In genomic region chr3:53493997-53494791, GRCh38 we compare ENCODE assay signal across 8 cellular contexts. TPM values are rescaled to one million over a fixed set of nuclear protein-coding genes. Genes with fewer than 3 reads are reported as not detected.
A peak's percentile ranks its signal among the peaks of the same experiment; 100 is the strongest.
DNase-seq lines count a peak whose midpoint lies in the region; ATAC-seq and TF ChIP-seq lines count a peak whose summit lies in the region.

TSS of gene CACNA1D (plus strand) at chr3:53494611. CDS start at chr3:53495167, 556 bp downstream.

- no peaks in the 10 kb centered on the region for H3K36me3 Mint-ChIP-seq in activated CD4-positive, alpha-beta memory T cell treated with anti-CD3 and anti-CD28 coated beads for 36 hours
- H3K36me3 Mint-ChIP-seq in activated CD4-positive, alpha-beta memory T cell treated with anti-CD3 and anti-CD28 coated beads, Interleukin-2, amount 10 ng/mL, durations not matched to agents 7 days and 5 days (ENCODE audit: low read depth): no peaks in the 10 kb centered on the region

- no peak within 1 kb of the TSS for H3K27ac Mint-ChIP-seq in activated CD4-positive, alpha-beta memory T cell treated with anti-CD3 and anti-CD28 coated beads for 36 hours
- no peak within 1 kb of the TSS for H3K27ac Mint-ChIP-seq in activated CD4-positive, alpha-beta memory T cell treated with anti-CD3 and anti-CD28 coated beads, Interleukin-2, amount 10 ng/mL, durations not matched to agents 7 days and 5 days

- peak within 1 kb of the TSS; percentile 21 for H3K4me3 ChIP-seq in OCI-LY1 (ENCODE audit: low read depth, low read length, poor library complexity, severe bottlenecking)
- peak within 1 kb of the TSS; percentile 35 for H3K4me3 ChIP-seq in effector memory CD4-positive, alpha-beta T cell (ENCODE audit: insufficient read depth, low read depth, low read length, poor library complexity, severe bottlenecking)
- H3K4me3 ChIP-seq in upper lobe of right lung: peak within 1 kb of the TSS; percentile 61

- peak; percentile 85 for ATAC-seq in upper lobe of right lung

- H3K4me3 Mint-ChIP-seq in activated CD4-positive, alpha-beta memory T cell treated with anti-CD3 and anti-CD28 coated beads for 36 hours: no peak within 1 kb of the TSS
- H3K4me3 Mint-ChIP-seq in activated CD4-positive, alpha-beta memory T cell treated with anti-CD3 and anti-CD28 coated beads, Interleukin-2, amount 10 ng/mL, durations not matched to agents 7 days and 5 days: no peak within 1 kb of the TSS

- no peaks in the 10 kb centered on the region for H3K79me2 ChIP-seq in OCI-LY1 (ENCODE audit: insufficient read depth, low read length)

- H3F3A ChIP-seq in OCI-LY1 (ENCODE audit: insufficient read depth, low read length): no peaks in the 10 kb centered on the region

- H3K4me2 ChIP-seq in OCI-LY1 (ENCODE audit: low read length): peak within 1 kb of the TSS; percentile 41; the same call in 1 of the 2 replicates

- TF ChIP-seq CTCF in OCI-LY1 (IDR thresholded peaks at IDR 0.05; ENCODE audit: low read length) (no peak), upper lobe of right lung (IDR thresholded peaks at IDR 0.05) (no peak)

- H2AFZ ChIP-seq in OCI-LY1 (ENCODE audit: low read length): no peak within 1 kb of the TSS

- H3K27me3 ChIP-seq in OCI-LY1 (ENCODE audit: insufficient read depth, low read length) (no peaks in the 10 kb centered on the region; the same call in 1 of the 2 replicates), upper lobe of right lung (peaks cover 35% of the 10 kb centered on the region)
- peaks cover 18% of the 10 kb centered on the region for H3K27me3 ChIP-seq in effector memory CD4-positive, alpha-beta T cell (replicated peaks; ENCODE audit: control insufficient read depth, insufficient read depth, low read length, poor library complexity, severe bottlenecking)

- CTCF ChIA-PET in activated CD4-positive, alpha-beta memory T cell treated with anti-CD3 and anti-CD28 coated beads for 36 hours (lab: Charles Lee): no interaction called here
- CTCF ChIA-PET in activated CD4-positive, alpha-beta memory T cell treated with anti-CD3 and anti-CD28 coated beads, Interleukin-2, amount 10 ng/mL, durations not matched to agents 7 days and 5 days (lab: Charles Lee): no interaction called here

- intact Hi-C loops in activated CD4-positive, alpha-beta memory T cell treated with anti-CD3 and anti-CD28 coated beads for 36 hours (cut with micrococcal nuclease): no loop called here
- intact Hi-C loops in upper lobe of right lung (cut with DNase I): no loop called here

- peaks cover 44% of the 10 kb centered on the region for H3K27me3 Mint-ChIP-seq in activated CD4-positive, alpha-beta memory T cell treated with anti-CD3 and anti-CD28 coated beads for 36 hours
- H3K27me3 Mint-ChIP-seq in activated CD4-positive, alpha-beta memory T cell treated with anti-CD3 and anti-CD28 coated beads, Interleukin-2, amount 10 ng/mL, durations not matched to agents 7 days and 5 days: peaks cover 64% of the 10 kb centered on the region

- H3K9ac ChIP-seq in OCI-LY1 (ENCODE audit: low read length): no peak within 1 kb of the TSS

- no peaks in the 10 kb centered on the region for H3K9me3 Mint-ChIP-seq in activated CD4-positive, alpha-beta memory T cell treated with anti-CD3 and anti-CD28 coated beads for 36 hours
- H3K9me3 Mint-ChIP-seq in activated CD4-positive, alpha-beta memory T cell treated with anti-CD3 and anti-CD28 coated beads, Interleukin-2, amount 10 ng/mL, durations not matched to agents 7 days and 5 days: no peaks in the 10 kb centered on the region

- no peaks in the 10 kb centered on the region for H4K20me1 ChIP-seq in OCI-LY1 (ENCODE audit: insufficient read depth, low read length)

- H3K36me3 ChIP-seq in OCI-LY1 (ENCODE audit: insufficient read depth, low read length) (no peaks in the 10 kb centered on the region), upper lobe of right lung (no peaks in the 10 kb centered on the region)
- no peaks in the 10 kb centered on the region for H3K36me3 ChIP-seq in effector memory CD4-positive, alpha-beta T cell (ENCODE audit: control insufficient read depth, insufficient read depth, low read length)

- peaks cover 13% of the 10 kb centered on the region for H3K4me1 Mint-ChIP-seq in activated CD4-positive, alpha-beta memory T cell treated with anti-CD3 and anti-CD28 coated beads for 36 hours (ENCODE audit: low read depth)
- peaks cover 10% of the 10 kb centered on the region for H3K4me1 Mint-ChIP-seq in activated CD4-positive, alpha-beta memory T cell treated with anti-CD3 and anti-CD28 coated beads, Interleukin-2, amount 10 ng/mL, durations not matched to agents 7 days and 5 days

- DNase-seq in activated CD4-positive, alpha-beta memory T cell treated with anti-CD3 and anti-CD28 coated beads for 36 hours: peak; percentile 18
- DNase-seq in activated CD4-positive, alpha-beta memory T cell treated with anti-CD3 and anti-CD28 coated beads, Interleukin-2, amount 10 ng/mL, durations not matched to agents 7 days and 5 days: no peak
- DNase-seq in effector memory CD4-positive, alpha-beta T cell: no peak
- DNase-seq in mucosa of gallbladder (ENCODE audit: low spot score) (peak; percentile 71), upper lobe of right lung (peak; percentile 85), OCI-M2 (lab: John Stamatoyannopoulos, UW; ENCODE audit: unreplicated experiment) (no peak), midbrain (lab: John Stamatoyannopoulos, UW) (no peak)

- H3K4me1 ChIP-seq in OCI-LY1 (ENCODE audit: insufficient read depth, low read length, severe bottlenecking) (peaks cover 4% of the 10 kb centered on the region), upper lobe of right lung (no peaks in the 10 kb centered on the region)
- peaks cover 13% of the 10 kb centered on the region for H3K4me1 ChIP-seq in effector memory CD4-positive, alpha-beta T cell (ENCODE audit: control insufficient read depth, insufficient read depth, low read length, poor library complexity, severe bottlenecking)

- POLR2A ChIA-PET in activated CD4-positive, alpha-beta memory T cell treated with anti-CD3 and anti-CD28 coated beads for 36 hours (lab: Charles Lee): no interaction called here
- POLR2A ChIA-PET in activated CD4-positive, alpha-beta memory T cell treated with anti-CD3 and anti-CD28 coated beads, Interleukin-2, amount 10 ng/mL, durations not matched to agents 7 days and 5 days (lab: Charles Lee): no interaction called here

- no peaks in the 10 kb centered on the region for H3K9me2 ChIP-seq in OCI-LY1 (ENCODE audit: low read depth, low read length)

- H3K9me3 ChIP-seq in OCI-LY1 (ENCODE audit: low read length) (no peaks in the 10 kb centered on the region), upper lobe of right lung (no peaks in the 10 kb centered on the region)
- no peaks in the 10 kb centered on the region for H3K9me3 ChIP-seq in effector memory CD4-positive, alpha-beta T cell (ENCODE audit: control insufficient read depth, low read length)

- H3K27ac ChIP-seq in OCI-LY1 (ENCODE audit: low read depth, low read length, poor library complexity, severe bottlenecking): no peak within 1 kb of the TSS
- no peak within 1 kb of the TSS for H3K27ac ChIP-seq in effector memory CD4-positive, alpha-beta T cell (ENCODE audit: insufficient read depth, low read length, poor library complexity, severe bottlenecking)
- H3K27ac ChIP-seq in upper lobe of right lung: peak within 1 kb of the TSS; percentile 78

RNA-seq across cellular contexts. Expression of gene CACNA1D, which starts in this region (rescaled TPM):
- total RNA-seq in activated CD4-positive, alpha-beta memory T cell treated with anti-CD3 and anti-CD28 coated beads for 36 hours: under 1 TPM; 0.24 to 0.53 TPM
- 1 to 10 TPM; 2.5 to 3.2 TPM for total RNA-seq in activated CD4-positive, alpha-beta memory T cell treated with anti-CD3 and anti-CD28 coated beads, Interleukin-2, amount 10 ng/mL, durations not matched to agents 7 days and 5 days
- total RNA-seq in mucosa of gallbladder: 39.2 TPM
- 47.2 TPM for total RNA-seq in upper lobe of right lung

Comparison
In these comparisons a context has a peak if more than half of its experiments do, and no peak if none do; other contexts are left out.
1. Peak in DNase-seq in activated CD4-positive, alpha-beta memory T cell treated with anti-CD3 and anti-CD28 coated beads for 36 hours; RNA of the gene not detected or under 1 TPM.
2. DNase-seq: peak in mucosa of gallbladder (single experiment) and upper lobe of right lung (single experiment); none in activated CD4-positive, alpha-beta memory T cell treated with anti-CD3 and anti-CD28 coated beads, Interleukin-2, amount 10 ng/mL, durations not matched to agents 7 days and 5 days (single experiment), effector memory CD4-positive, alpha-beta T cell (0 of 3), OCI-M2 (single experiment) and midbrain (single experiment).
3. Peak in every context shown above with its lines, with median percentiles within 50 percentile points of each other: H3K4me3 ChIP-seq.